Comparison of ENCODE assay signal across 8 cellular contexts in the genomic region with DNA sequence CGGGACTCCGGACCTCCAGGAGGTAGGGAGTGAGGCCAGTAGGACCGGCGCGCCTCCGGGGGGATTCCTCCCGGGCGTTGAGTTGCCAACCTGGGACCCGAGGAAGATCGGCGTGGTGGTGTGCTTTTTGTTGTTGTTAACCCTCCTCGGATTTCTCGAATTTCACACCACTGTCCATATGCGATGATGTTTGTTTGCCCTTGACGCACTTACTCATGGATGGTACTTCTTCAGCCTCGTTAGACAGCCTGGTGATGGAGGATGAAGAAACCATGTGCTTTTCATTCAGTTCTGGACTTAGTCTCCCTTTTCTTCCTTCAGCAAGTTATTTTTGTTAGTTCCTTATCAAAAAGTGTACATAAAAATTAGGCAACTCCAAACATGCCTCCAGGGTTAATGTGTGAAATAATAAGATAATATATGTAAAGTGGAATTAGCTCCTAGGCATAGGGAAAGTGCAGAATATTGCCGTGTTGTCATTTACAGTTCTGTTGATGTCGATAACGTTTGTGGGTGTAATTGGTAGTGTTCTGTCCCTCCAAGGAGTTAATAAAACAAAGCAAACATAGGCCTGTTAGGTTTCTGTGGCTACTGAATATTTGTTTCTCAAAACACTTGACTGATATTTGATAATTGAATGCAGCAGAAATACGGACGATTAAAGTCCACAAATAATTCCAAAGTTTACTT. TPM values are rescaled to one million over a fixed set of nuclear protein-coding genes. Genes with fewer than 3 reads are reported as not detected.
DNase-seq lines count a peak whose midpoint lies in the region; ATAC-seq, FAIRE-seq and TF ChIP-seq lines count a peak whose summit lies in the region.
"Not testable (repeated sequence)": the region's sequence is repeated elsewhere in the genome, so short reads cannot be mapped to it uniquely, and the experiment has no call there.

No MANE protein-coding gene starts in this region.

- not testable (repeated sequence) for H4K20me1 ChIP-seq in endothelial cell of umbilical vein (replicated peaks; ENCODE audit: control insufficient read depth, extremely low read depth, insufficient read depth, low read length)

- H3K4me1 ChIP-seq in endothelial cell of umbilical vein (ENCODE audit: control insufficient read depth, extremely low read depth, insufficient read depth, low read length); urinary bladder (ENCODE audit: insufficient read depth): not testable (repeated sequence)
- peaks cover 9 to 25% (median 14%) of the 10 kb centered on the region in 3 donors for H3K4me1 ChIP-seq in pancreas

- intact Hi-C loops in endothelial cell of umbilical vein (cut with micrococcal nuclease) = loop anchor here (2.0 to 10.0 kb wide), 2 partner anchors 239 to 309 kb away; partner anchors contain the start of gene ENTREP3
- intact Hi-C loops in pancreas (cut with DNase I) = not testable (repeated sequence)

- not testable (repeated sequence) for H3K27me3 ChIP-seq in endothelial cell of umbilical vein (ENCODE audit: control insufficient read depth in 2 of 2, insufficient read depth in 2 of 2, low read length in 2 of 2); kidney epithelial cell (ENCODE audit: control insufficient read depth, insufficient read depth, low read length); pancreas

- FAIRE-seq in endothelial cell of umbilical vein (lab: Jason Lieb, UNC) = peak; percentile 55
- FAIRE-seq in pancreas (lab: Jason Lieb, UNC) = not testable (repeated sequence)

- H3K4me3 ChIP-seq in GM12865 (ENCODE audit: low read depth, low read length) = peak overlapping the region; percentile 81
- peak overlapping the region; percentile 62 to 92 (median 63) for H3K4me3 ChIP-seq in endothelial cell of umbilical vein (replicated peaks in 1 of 3; ENCODE audit: insufficient read depth in 1 of 3, low read depth in 1 of 3, low read length in 3 of 3)
- peak overlapping the region; percentile 68 for H3K4me3 ChIP-seq in kidney epithelial cell (ENCODE audit: low read depth, low read length)
- peak overlapping the region; percentile 64 to 93 (median 78) for H3K4me3 ChIP-seq in pancreas
- H3K4me3 ChIP-seq in urinary bladder (ENCODE audit: low read depth, low read length) = peak overlapping the region; percentile 87

- not testable (repeated sequence) for H3K9me1 ChIP-seq in endothelial cell of umbilical vein (replicated peaks; ENCODE audit: control insufficient read depth, extremely low read depth, insufficient read depth, low read length)

- not testable (repeated sequence) for TF ChIP-seq POLR2A in endothelial cell of umbilical vein (IDR thresholded peaks at IDR 0.05; ENCODE audit: low read depth, low read length)

- H2AFZ ChIP-seq in endothelial cell of umbilical vein (ENCODE audit: low read depth, low read length) = peak overlapping the region; percentile 10

- H3K4me2 ChIP-seq in endothelial cell of umbilical vein (ENCODE audit: insufficient read depth, low read length) = peak overlapping the region; percentile 99

- not testable (repeated sequence) for H3K9me3 ChIP-seq in endothelial cell of umbilical vein (replicated peaks; ENCODE audit: control insufficient read depth, insufficient read depth, low read length); pancreas

- peak overlapping the region; percentile 74 for H3K27ac ChIP-seq in endothelial cell of umbilical vein (ENCODE audit: insufficient read depth, low read depth, low read length)
- peak overlapping the region; percentile 92 to 97 (median 96) for H3K27ac ChIP-seq in pancreas
- peak overlapping the region; percentile 96 for H3K27ac ChIP-seq in urinary bladder (ENCODE audit: low read depth)

- dilution Hi-C loops in endothelial cell of umbilical vein (cut with MboI; ENCODE audit: extremely low pct_ligation_motif_present, low sequenced_read_pairs) = not testable (repeated sequence)

- peaks cover 41% of the 10 kb centered on the region for H3K4me1 Mint-ChIP-seq in activated naive CD4-positive, alpha-beta T cell treated with anti-CD3 and anti-CD28 coated beads, Interleukin-2, amount 50 U/mL, for 24 hours

- CTCF ChIA-PET in endothelial cell of umbilical vein (lab: Charles Lee) = not testable (repeated sequence)

- not testable (repeated sequence) for TF ChIP-seq CTCF in GM12865 (IDR thresholded peaks at IDR 0.05; ENCODE audit: insufficient read depth, low read depth, low read length, missing control alignments); endothelial cell of umbilical vein (IDR thresholded peaks at IDR 0.05; ENCODE audit: extremely low read depth in 1 of 2, insufficient read depth in 1 of 2, low read depth in 1 of 2, low read length in 2 of 2); kidney epithelial cell (IDR thresholded peaks at IDR 0.05; ENCODE audit: insufficient read depth, low read length, poor library complexity, severe bottlenecking); pancreas (IDR thresholded peaks at IDR 0.05)

- ATAC-seq in pancreas = peak; percentile 1 to 15 (median 10)

- H3K4me3 Mint-ChIP-seq in activated naive CD4-positive, alpha-beta T cell treated with anti-CD3 and anti-CD28 coated beads, Interleukin-2, amount 50 U/mL, for 24 hours = peak overlapping the region; percentile 99

- not testable (repeated sequence) for H3K27me3 Mint-ChIP-seq in activated naive CD4-positive, alpha-beta T cell treated with anti-CD3 and anti-CD28 coated beads, Interleukin-2, amount 50 U/mL, for 24 hours

- DNase-seq in GM12865 (ENCODE audit: low read depth) = peak; percentile 12
- peak; percentile 25 for DNase-seq in M059J (ENCODE audit: low read depth)
- DNase-seq in RKO (ENCODE audit: low spot score) = peak; percentile 43
- peak; percentile 51 for DNase-seq in endothelial cell of umbilical vein (ENCODE audit: low read depth, low spot score)
- not testable (repeated sequence) for DNase-seq in kidney epithelial cell (ENCODE audit: low read depth); pancreas

- H3K79me2 ChIP-seq in endothelial cell of umbilical vein (ENCODE audit: control insufficient read depth, insufficient read depth, low read length) = peaks cover 57% of the 10 kb centered on the region

- H3K9ac ChIP-seq in endothelial cell of umbilical vein (replicated peaks; ENCODE audit: extremely low read depth, insufficient read depth, low read length) = peak overlapping the region; percentile 89

- H3K9me3 Mint-ChIP-seq in activated naive CD4-positive, alpha-beta T cell treated with anti-CD3 and anti-CD28 coated beads, Interleukin-2, amount 50 U/mL, for 24 hours = not testable (repeated sequence)

- POLR2A ChIA-PET in endothelial cell of umbilical vein (lab: Charles Lee) = interaction anchor here (0.6 to 1.5 kb wide), 3 partner anchors 96 to 240 kb away, joined by 3 to 5 read pairs (median 4); no protein-coding TSS in a partner anchor

- H3K36me3 Mint-ChIP-seq in activated naive CD4-positive, alpha-beta T cell treated with anti-CD3 and anti-CD28 coated beads, Interleukin-2, amount 50 U/mL, for 24 hours = not testable (repeated sequence)

- BruUV-seq in endothelial cell of umbilical vein (replicated peaks; lab: Mats Ljungman, UMichigan) = TSS peak; percentile 76

- H3K27ac Mint-ChIP-seq in activated naive CD4-positive, alpha-beta T cell treated with anti-CD3 and anti-CD28 coated beads, Interleukin-2, amount 50 U/mL, for 24 hours = peak overlapping the region; percentile 99

- H3K36me3 ChIP-seq in endothelial cell of umbilical vein (ENCODE audit: control insufficient read depth in 2 of 2, extremely low read depth in 1 of 2, insufficient read depth in 2 of 2, low read length in 2 of 2); kidney epithelial cell (ENCODE audit: control insufficient read depth, insufficient read depth, low read length); pancreas; urinary bladder (ENCODE audit: insufficient read depth): not testable (repeated sequence)

- WGBS in pancreas, 2 donors = 0 to 1% methylated on average over 21 of the region's 21 CpGs
- under 1% methylated on average over 21 of the region's 21 CpGs for WGBS in urinary bladder

RNA-seq across cellular contexts. Expression of gene ASH1L, which starts 0.9 kb away (rescaled TPM):
- 12.4 and 23.4 TPM in 2 replicates for total RNA-seq in M059J (2014; rRNA removed; shearing (Covaris generic))
- total RNA-seq in endothelial cell of umbilical vein (29.2 and 29.4 TPM in 2 replicates), kidney epithelial cell (19.5 and 25.3 TPM in 2 replicates), pancreas (10 to 100 TPM; 21.2 to 38.6 (median 24.8) TPM), urinary bladder (75.5 TPM)
- polyA plus RNA-seq in endothelial cell of umbilical vein (10.9 and 11.6 TPM in 2 replicates), pancreas (1 to 10 TPM; 6.2 to 7.8 TPM), urinary bladder (21.6 TPM)
- 11.5 and 13.6 TPM in 2 replicates for polyA plus RNA-seq in endothelial cell of umbilical vein (2011; cell fraction: cytosol; rRNA removed)
- polyA plus RNA-seq in endothelial cell of umbilical vein (2011; cell fraction: nucleus; rRNA removed) = 39.2 and 45.1 TPM in 2 replicates
- polyA plus RNA-seq in endothelial cell of umbilical vein (2012) = 9.1 and 13.1 TPM in 2 replicates
- 34.2 and 37.2 TPM in 2 replicates for polyA minus RNA-seq in endothelial cell of umbilical vein
- 28.9 TPM for polyA minus RNA-seq in endothelial cell of umbilical vein (2011; cell fraction: cytosol; rRNA and poly(A)+ RNA removed)
- polyA minus RNA-seq in endothelial cell of umbilical vein (2011; cell fraction: nucleus; rRNA and poly(A)+ RNA removed) = 60.1 and 78.6 TPM in 2 replicates

RNA-seq across cellular contexts. Expression of gene MSTO1, which starts 46.5 kb away (rescaled TPM):
- total RNA-seq in M059J (2014; rRNA removed; shearing (Covaris generic)) = 10.9 and 21.0 TPM in 2 replicates
- total RNA-seq in endothelial cell of umbilical vein (51.9 and 52.5 TPM in 2 replicates), kidney epithelial cell (12.3 and 21.0 TPM in 2 replicates), pancreas (10 to 100 TPM; 10.8 to 27.0 (median 19.8) TPM), urinary bladder (28.7 TPM)
- polyA plus RNA-seq in endothelial cell of umbilical vein (36.8 and 44.4 TPM in 2 replicates), pancreas (10 to 100 TPM; 47.0 to 47.1 TPM), urinary bladder (22.6 TPM)
- polyA plus RNA-seq in endothelial cell of umbilical vein (2011; cell fraction: cytosol; rRNA removed) = 18.4 and 22.0 TPM in 2 replicates
- 144 and 152 TPM in 2 replicates for polyA plus RNA-seq in endothelial cell of umbilical vein (2011; cell fraction: nucleus; rRNA removed)
- 33.1 and 37.9 TPM in 2 replicates for polyA plus RNA-seq in endothelial cell of umbilical vein (2012)
- 43.7 and 49.8 TPM in 2 replicates for polyA minus RNA-seq in endothelial cell of umbilical vein
- polyA minus RNA-seq in endothelial cell of umbilical vein (2011; cell fraction: cytosol; rRNA and poly(A)+ RNA removed) = 20.1 TPM
- 65.6 and 70.0 TPM in 2 replicates for polyA minus RNA-seq in endothelial cell of umbilical vein (2011; cell fraction: nucleus; rRNA and poly(A)+ RNA removed)
